ENCODE assay signal across 8 cellular contexts in the genomic region with DNA sequence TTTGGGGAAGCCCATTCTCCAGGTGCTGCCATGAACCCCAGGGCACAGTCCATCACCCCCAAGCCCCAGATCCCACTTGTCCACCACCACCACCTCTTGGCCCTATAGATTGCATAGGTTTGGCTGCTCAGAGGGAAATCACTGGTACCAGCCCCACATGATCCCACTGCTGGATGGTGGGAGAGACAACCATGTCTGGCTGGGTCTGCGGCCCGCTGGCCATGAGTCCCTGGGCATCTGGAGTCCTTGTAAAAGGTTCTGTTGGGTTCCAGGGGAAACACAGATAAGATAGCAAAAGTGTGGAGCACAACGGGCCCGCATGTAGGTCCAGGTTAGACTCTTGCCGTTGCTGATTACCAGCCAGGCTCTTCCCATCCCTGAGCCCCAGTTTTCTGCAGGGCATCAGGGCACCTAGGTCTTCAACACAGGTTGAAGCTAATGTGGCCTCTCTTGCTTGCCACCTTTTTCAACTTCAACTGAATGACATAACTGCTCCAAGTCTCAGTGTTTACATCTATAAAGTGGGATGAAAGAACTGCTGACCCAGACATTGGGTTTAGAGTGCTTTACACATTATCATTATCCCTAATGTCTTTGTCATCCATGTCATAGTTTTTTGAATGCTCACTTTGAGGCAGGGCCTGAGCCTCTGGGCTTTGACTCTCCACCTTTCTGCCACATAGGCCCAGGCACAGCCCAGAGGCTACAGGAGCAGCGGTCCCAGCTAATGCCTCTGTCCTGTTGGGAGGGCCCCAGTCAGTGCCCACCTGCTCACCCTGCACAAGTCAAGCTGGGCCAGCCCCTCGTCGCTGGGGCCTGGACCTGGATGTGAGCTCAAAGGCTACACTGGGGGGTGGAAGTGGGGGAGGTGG. TPM values are rescaled to one million over a fixed set of nuclear protein-coding genes. Genes with fewer than 3 reads are reported as not detected.
DNase-seq lines count a peak whose midpoint lies in the region; ATAC-seq and TF ChIP-seq lines count a peak whose summit lies in the region.

No MANE protein-coding gene starts in this region.

- CTCF ChIA-PET in activated naive CD4-positive, alpha-beta T cell treated with anti-CD3 and anti-CD28 coated beads for 36 hours (lab: Charles Lee) = interaction anchor here (0.9 to 1.4 kb wide), 4 partner anchors 9 to 437 kb away, joined by 3 to 6 read pairs (median 3); a partner anchor contains a TSS

- peak overlapping the region; percentile 83 for H3K27ac Mint-ChIP-seq in activated naive CD4-positive, alpha-beta T cell treated with anti-CD3 and anti-CD28 coated beads for 36 hours
- H3K27ac Mint-ChIP-seq in brain = peak overlapping the region in 3 of 5 experiments; percentile 75 to 83 (median 81)

- TF ChIP-seq EP300 in upper lobe of left lung (IDR thresholded peaks at IDR 0.05) = no peak

- no peaks in the 10 kb centered on the region for H3K36me3 ChIP-seq in mucosa of descending colon (ENCODE audit: low read depth)
- H3K36me3 ChIP-seq in upper lobe of left lung = peaks cover 0 to 3% (median 0%) of the 10 kb centered on the region in 4 donors

- H3K4me1 Mint-ChIP-seq in activated naive CD4-positive, alpha-beta T cell treated with anti-CD3 and anti-CD28 coated beads for 36 hours (ENCODE audit: low read depth) = peaks cover 28% of the 10 kb centered on the region
- peaks cover 49% of the 10 kb centered on the region for H3K4me1 Mint-ChIP-seq in brain

- peaks cover 0 to 4% (median 0%) of the 10 kb centered on the region in 4 donors for H3K27me3 ChIP-seq in upper lobe of left lung

- ATAC-seq in mucosa of descending colon = no peak
- no peak for ATAC-seq in upper lobe of left lung (ENCODE audit: low FRiP score in 2 of 2)
- no peak for ATAC-seq in sciatic nerve
- no peak for ATAC-seq in GM18505 (IDR thresholded peaks at IDR 0.05; ENCODE audit: unreplicated experiment)

- H3K4me3 ChIP-seq in mucosa of descending colon = no peak overlapping the region
- H3K4me3 ChIP-seq in upper lobe of left lung = peak overlapping the region in 3 of 4 donors; percentile 70 to 94 (median 89)

- H3K4me1 ChIP-seq in mucosa of descending colon (ENCODE audit: low read depth) (peaks cover 21% of the 10 kb centered on the region), upper lobe of left lung (peaks cover 19 to 64% (median 42%) of the 10 kb centered on the region in 4 donors)

- H3K9me3 ChIP-seq in mucosa of descending colon (no peaks in the 10 kb centered on the region), upper lobe of left lung (no peaks in the 10 kb centered on the region)

- H3K9me3 Mint-ChIP-seq in activated naive CD4-positive, alpha-beta T cell treated with anti-CD3 and anti-CD28 coated beads for 36 hours = no peaks in the 10 kb centered on the region
- H3K9me3 Mint-ChIP-seq in brain = peaks cover 0 to 6% (median 0%) of the 10 kb centered on the region in 5 experiments

- TF ChIP-seq POLR2A in upper lobe of left lung (IDR thresholded peaks at IDR 0.05) = no peak
- TF ChIP-seq POLR2A in GM18505 (IDR thresholded peaks at IDR 0.05; ENCODE audit: borderline replicate concordance, extremely low read depth, insufficient read depth, insufficient read length) = no peak

- H3K27ac ChIP-seq in upper lobe of left lung = peak overlapping the region; percentile 75 to 94 (median 90)

- H3K4me3 Mint-ChIP-seq in activated naive CD4-positive, alpha-beta T cell treated with anti-CD3 and anti-CD28 coated beads for 36 hours = peak overlapping the region; percentile 88
- peak overlapping the region; percentile 79 to 95 (median 87) for H3K4me3 Mint-ChIP-seq in brain

- H3K27me3 Mint-ChIP-seq in activated naive CD4-positive, alpha-beta T cell treated with anti-CD3 and anti-CD28 coated beads for 36 hours (ENCODE audit: low read depth) = peaks cover 11% of the 10 kb centered on the region
- H3K27me3 Mint-ChIP-seq in brain = peaks cover 40% of the 10 kb centered on the region

- TF ChIP-seq CTCF in brain (conservative IDR thresholded peaks at IDR 0.05) = no peak
- no peak for TF ChIP-seq CTCF in mucosa of descending colon (IDR thresholded peaks at IDR 0.05)
- no peak for TF ChIP-seq CTCF in upper lobe of left lung (IDR thresholded peaks at IDR 0.05)

- no peak for DNase-seq in activated naive CD4-positive, alpha-beta T cell treated with anti-CD3 and anti-CD28 coated beads for 36 hours
- DNase-seq in activated naive CD4-positive, alpha-beta T cell treated with Interleukin-2 at 50 U/mL for 16 hours = no peak
- DNase-seq in mucosa of descending colon (peak in 2 of 3 donors; percentile 23 to 43), upper lobe of left lung (no peak), sciatic nerve (ENCODE audit: low spot score) (no peak), LoVo (ENCODE audit: low spot score) (no peak)

- intact Hi-C loops in activated naive CD4-positive, alpha-beta T cell treated with anti-CD3 and anti-CD28 coated beads for 36 hours (cut with micrococcal nuclease) = loop anchor here (2.0 kb wide), 1 partner anchor 165 kb away; a partner anchor contains a TSS
- intact Hi-C loops in mucosa of descending colon (cut with DNase I, micrococcal nuclease) (no loop called here), sciatic nerve (cut with DNase I) (loop anchor here (2.0 kb wide), 1 partner anchor 25 kb away; no protein-coding TSS in a partner anchor)

- no peaks in the 10 kb centered on the region for H3K36me3 Mint-ChIP-seq in activated naive CD4-positive, alpha-beta T cell treated with anti-CD3 and anti-CD28 coated beads for 36 hours (ENCODE audit: low read depth)
- no peaks in the 10 kb centered on the region for H3K36me3 Mint-ChIP-seq in brain

- WGBS in upper lobe of left lung, 2 donors = 78 to 80% methylated on average over 4 to 8 of the region's 8 CpGs

RNA-seq across cellular contexts. Expression of a gene that starts 1.0 kb away (rescaled TPM):
- 10 to 100 TPM; 16.0 to 19.0 TPM for total RNA-seq in activated naive CD4-positive, alpha-beta T cell treated with anti-CD3 and anti-CD28 coated beads for 36 hours
- polyA plus RNA-seq in brain (ENCODE audit: insufficient read depth, low read depth, low replicate concordance) = 22.2 TPM
- total RNA-seq in mucosa of descending colon (10 to 100 TPM; 17.5 to 29.7 (median 27.6) TPM), upper lobe of left lung (10 to 100 TPM; 33.9 to 94.3 (median 55.0) TPM), sciatic nerve (28.4 TPM)

RNA-seq across cellular contexts. Expression of a gene that starts 3.3 kb away (rescaled TPM):
- total RNA-seq in activated naive CD4-positive, alpha-beta T cell treated with anti-CD3 and anti-CD28 coated beads for 36 hours = 1 to 10 TPM; 2.0 to 2.6 TPM
- polyA plus RNA-seq in brain (ENCODE audit: insufficient read depth, low read depth, low replicate concordance) = 43.9 TPM
- total RNA-seq in mucosa of descending colon (10 to 100 TPM; 11.2 to 15.3 (median 15.1) TPM), upper lobe of left lung (10 to 100 TPM; 18.5 to 54.5 (median 22.8) TPM), sciatic nerve (59.4 TPM)

Comparison
In these comparisons a context has a peak if more than half of its experiments do, and no peak if none do; other contexts are left out.
1. DNase-seq: peak in mucosa of descending colon (2 of 3); none in activated naive CD4-positive, alpha-beta T cell treated with anti-CD3 and anti-CD28 coated beads for 36 hours (single experiment), activated naive CD4-positive, alpha-beta T cell treated with Interleukin-2 at 50 U/mL for 16 hours (single experiment), upper lobe of left lung (0 of 2), sciatic nerve (single experiment) and LoVo (single experiment).
2. intact Hi-C loops: an anchor here in activated naive CD4-positive, alpha-beta T cell treated with anti-CD3 and anti-CD28 coated beads for 36 hours (2.0 kb wide) and sciatic nerve (2.0 kb wide); none called in mucosa of descending colon.